ENCODE assay signal across 30 cellular contexts in the genomic region with DNA sequence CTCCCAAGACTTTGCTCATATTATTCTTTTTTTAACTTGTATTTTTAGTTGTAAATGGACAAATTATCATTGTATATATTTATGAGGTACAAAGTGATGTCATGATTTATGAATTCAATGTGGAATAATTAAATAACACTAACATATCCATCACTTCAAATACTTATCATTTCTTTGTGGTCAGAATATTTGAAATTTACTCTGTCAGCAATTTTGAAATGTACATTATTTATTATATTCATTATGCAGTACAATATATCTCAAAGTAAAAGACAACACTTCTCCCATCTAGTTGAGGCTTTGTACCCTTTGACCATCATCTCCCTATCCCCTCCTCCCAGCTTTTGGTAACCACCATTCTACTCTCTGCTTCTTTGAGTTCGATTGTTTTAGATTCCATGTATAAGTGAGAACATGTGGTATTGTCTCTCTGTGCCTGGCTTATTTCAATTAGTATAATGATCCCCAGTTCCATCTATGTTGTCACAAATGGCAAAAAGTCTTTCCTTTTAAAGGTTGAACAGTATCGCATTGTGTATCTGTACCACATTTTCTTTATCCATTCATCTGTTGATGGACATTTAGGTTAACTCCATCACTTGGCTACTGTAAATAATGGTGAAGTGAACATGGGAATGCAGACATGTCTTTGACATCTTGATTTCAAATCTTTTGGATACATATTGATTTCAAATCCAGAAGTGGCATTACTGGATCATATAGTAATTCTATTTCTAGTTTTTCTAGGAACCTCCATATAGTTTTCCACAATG.
"Had no signal": no experiment of that assay in that cellular context is flagged by ENCODE, and none has a peak within 500 bp of the region (broad histone marks: within the 10 kb centered on the region; RNA-seq: fewer than 3 reads in every experiment).

No MANE protein-coding gene starts in this region.

- ATAC-seq: activated CD4-positive, alpha-beta T cell treated with anti-CD3 and anti-CD28 coated beads for 36 hours; activated naive CD4-positive, alpha-beta T cell treated with anti-CD3 and anti-CD28 coated beads, Interleukin-2, amount 50 U/mL, for 72 hours; activated T-cell treated with anti-CD3 and anti-CD28 coated beads, Interleukin-2, amount 50 U/mL, for 72 hours; gastroesophageal sphincter had no signal

- H3K9me3 ChIP-seq: ascending aorta, breast epithelium, colonic mucosa, esophagus squamous epithelium, gastroesophageal sphincter had no signal

- H3K4me3 Mint-ChIP-seq: activated CD4-positive, alpha-beta memory T cell treated with anti-CD3 and anti-CD28 coated beads for 36 hours; activated CD4-positive, alpha-beta T cell treated with anti-CD3 and anti-CD28 coated beads for 36 hours; activated CD4-positive, alpha-beta T cell treated with anti-CD3 and anti-CD28 coated beads, Interleukin-2, amount 10 ng/mL, durations not matched to agents 24 days and 14 days; activated naive CD4-positive, alpha-beta T cell treated with anti-CD3 and anti-CD28 coated beads, Interleukin-2, amount 10 ng/mL, durations not matched to agents 7 days and 5 days; activated naive CD8-positive, alpha-beta T cell treated with anti-CD3 and anti-CD28 coated beads, Interleukin-2, amount 10 ng/mL, durations not matched to agents 7 days and 5 days; activated T-cell treated with anti-CD3 and anti-CD28 coated beads, Interleukin-2, amount 50 U/mL, for 24 hours; activated T-cell treated with anti-CD3 and anti-CD28 coated beads, Interleukin-2, amount 50 U/mL, for 72 hours; brain had no signal

- DNase-seq: activated CD4-positive, alpha-beta memory T cell treated with anti-CD3 and anti-CD28 coated beads for 36 hours; activated CD4-positive, alpha-beta T cell treated with anti-CD3 and anti-CD28 coated beads for 36 hours; activated CD4-positive, alpha-beta T cell treated with anti-CD3 and anti-CD28 coated beads, Interleukin-2, amount 10 ng/mL, durations not matched to agents 24 days and 14 days; activated CD4-positive, CD25-positive, alpha-beta regulatory T cell; activated CD4-positive, CD25-positive, alpha-beta regulatory T cell treated with anti-CD3 and anti-CD28 coated beads, Interleukin-2, amount 50 U/mL, for 72 hours; activated CD8-positive, alpha-beta memory T cell treated with anti-CD3 and anti-CD28 coated beads, Interleukin-2, amount 50 U/mL, for 48 hours; activated gamma-delta T cell; activated naive CD4-positive, alpha-beta T cell; activated naive CD4-positive, alpha-beta T cell treated with anti-CD3 and anti-CD28 coated beads, Interleukin-2, amount 10 ng/mL, durations not matched to agents 7 days and 5 days; activated naive CD8-positive, alpha-beta T cell treated with anti-CD3 and anti-CD28 coated beads, Interleukin-2, amount 10 ng/mL, durations not matched to agents 7 days and 5 days; activated T-cell treated with anti-CD3 and anti-CD28 coated beads for 4 hours; activated T-cell treated with anti-CD3 and anti-CD28 coated beads, Interleukin-2, amount 50 U/mL, for 24 hours; activated T-cell treated with anti-CD3 and anti-CD28 coated beads, Interleukin-2, amount 50 U/mL, for 72 hours; central memory CD4-positive, alpha-beta T cell; cerebellar nuclear complex; colonic mucosa; effector CD8-positive, alpha-beta T cell; esophagus squamous epithelium; foreskin melanocyte; head of caudate nucleus; T-helper 2 cell had no signal

- H3K27ac ChIP-seq: ascending aorta, breast epithelium, cardiac muscle cell, colonic mucosa, epithelial cell of prostate, esophagus squamous epithelium, gastroesophageal sphincter had no signal

- H3K27ac Mint-ChIP-seq: activated CD4-positive, alpha-beta memory T cell treated with anti-CD3 and anti-CD28 coated beads for 36 hours; activated CD4-positive, alpha-beta T cell treated with anti-CD3 and anti-CD28 coated beads for 36 hours; activated CD4-positive, alpha-beta T cell treated with anti-CD3 and anti-CD28 coated beads, Interleukin-2, amount 10 ng/mL, durations not matched to agents 24 days and 14 days; activated naive CD4-positive, alpha-beta T cell treated with anti-CD3 and anti-CD28 coated beads, Interleukin-2, amount 10 ng/mL, durations not matched to agents 7 days and 5 days; activated naive CD4-positive, alpha-beta T cell treated with anti-CD3 and anti-CD28 coated beads, Interleukin-2, amount 50 U/mL, for 72 hours; activated naive CD8-positive, alpha-beta T cell treated with anti-CD3 and anti-CD28 coated beads, Interleukin-2, amount 10 ng/mL, durations not matched to agents 7 days and 5 days; activated T-cell treated with anti-CD3 and anti-CD28 coated beads, Interleukin-2, amount 50 U/mL, for 24 hours; activated T-cell treated with anti-CD3 and anti-CD28 coated beads, Interleukin-2, amount 50 U/mL, for 72 hours; brain had no signal

- H3K4me1 Mint-ChIP-seq: activated naive CD4-positive, alpha-beta T cell treated with anti-CD3 and anti-CD28 coated beads, Interleukin-2, amount 10 ng/mL, durations not matched to agents 7 days and 5 days; brain had no signal

- H3K36me3 Mint-ChIP-seq: activated CD4-positive, alpha-beta memory T cell treated with anti-CD3 and anti-CD28 coated beads for 36 hours; activated naive CD4-positive, alpha-beta T cell treated with anti-CD3 and anti-CD28 coated beads, Interleukin-2, amount 10 ng/mL, durations not matched to agents 7 days and 5 days; activated naive CD8-positive, alpha-beta T cell treated with anti-CD3 and anti-CD28 coated beads, Interleukin-2, amount 10 ng/mL, durations not matched to agents 7 days and 5 days; brain had no signal

- FAIRE-seq: endometrium, endothelial cell of umbilical vein had no signal

- H3K4me3 ChIP-seq: ascending aorta, breast epithelium, cardiac muscle cell, colonic mucosa, esophagus squamous epithelium, gastroesophageal sphincter had no signal

- H3K36me3 ChIP-seq: ascending aorta, breast epithelium, cardiac muscle cell, colonic mucosa, esophagus squamous epithelium, gastroesophageal sphincter had no signal

- H3K27me3 Mint-ChIP-seq: activated naive CD4-positive, alpha-beta T cell treated with anti-CD3 and anti-CD28 coated beads, Interleukin-2, amount 10 ng/mL, durations not matched to agents 7 days and 5 days had no signal

- H3K9me3 Mint-ChIP-seq: activated CD4-positive, alpha-beta memory T cell treated with anti-CD3 and anti-CD28 coated beads for 36 hours; activated T-cell treated with anti-CD3 and anti-CD28 coated beads, Interleukin-2, amount 50 U/mL, for 24 hours; activated T-cell treated with anti-CD3 and anti-CD28 coated beads, Interleukin-2, amount 50 U/mL, for 72 hours had no signal

- H3K4me1 ChIP-seq: colonic mucosa had no signal
